In the genomic region with DNA sequence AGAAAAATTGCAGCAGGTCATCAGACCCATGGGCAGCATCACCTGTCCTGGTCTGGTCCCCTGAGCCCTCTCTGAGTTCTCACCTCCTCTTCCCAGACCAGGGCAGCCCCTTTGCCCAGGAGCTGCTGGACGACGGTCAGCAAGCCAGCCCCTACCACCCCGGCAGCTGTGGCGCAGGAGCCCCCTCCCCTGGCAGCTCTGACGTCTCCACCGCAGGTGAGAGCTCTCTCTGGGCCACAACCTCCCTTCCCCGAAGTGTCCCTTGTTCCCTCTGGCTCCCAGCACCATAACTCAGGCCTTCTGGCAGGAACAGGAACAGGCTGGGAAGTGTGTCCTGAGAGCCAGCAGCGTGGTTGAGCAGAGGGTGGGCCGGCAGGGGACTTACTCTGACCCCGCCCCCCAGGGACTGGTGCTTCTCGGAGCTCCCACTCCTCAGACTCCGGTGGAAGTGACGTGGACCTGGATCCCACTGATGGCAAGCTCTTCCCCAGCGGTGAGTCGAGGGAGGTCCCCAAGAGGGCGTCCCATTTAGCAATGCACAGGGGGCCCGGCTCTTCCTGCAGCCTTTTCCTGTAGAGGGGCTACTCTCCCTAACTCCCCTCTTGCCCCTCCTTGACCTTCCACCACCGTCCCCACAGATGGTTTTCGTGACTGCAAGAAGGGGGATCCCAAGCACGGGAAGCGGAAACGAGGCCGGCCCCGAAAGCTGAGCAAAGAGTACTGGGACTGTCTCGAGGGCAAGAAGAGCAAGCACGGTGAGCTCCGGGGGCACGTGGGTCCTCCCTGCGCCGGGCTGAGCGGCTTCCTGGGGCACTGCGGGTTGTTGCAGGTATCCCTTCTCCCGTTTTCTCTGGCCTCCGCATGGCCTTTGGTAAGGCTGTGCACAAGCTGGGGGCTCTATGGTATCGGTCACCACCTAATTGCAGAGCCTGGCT, we compare ENCODE assay signal across 1 cellular context.
TF ChIP-seq lines count a peak whose summit lies in the region.

No MANE protein-coding gene starts in this region.

TF ChIP-seq in HepG2, 621 proteins besides CTCF, POLR2A, EP300 and RAD21:
- TF ChIP-seq ZNF775 (CRISPR knock-in tag; IDR thresholded peaks at IDR 0.05; ENCODE audit: borderline replicate concordance), result no peak
- TF ChIP-seq, protein P1, sequence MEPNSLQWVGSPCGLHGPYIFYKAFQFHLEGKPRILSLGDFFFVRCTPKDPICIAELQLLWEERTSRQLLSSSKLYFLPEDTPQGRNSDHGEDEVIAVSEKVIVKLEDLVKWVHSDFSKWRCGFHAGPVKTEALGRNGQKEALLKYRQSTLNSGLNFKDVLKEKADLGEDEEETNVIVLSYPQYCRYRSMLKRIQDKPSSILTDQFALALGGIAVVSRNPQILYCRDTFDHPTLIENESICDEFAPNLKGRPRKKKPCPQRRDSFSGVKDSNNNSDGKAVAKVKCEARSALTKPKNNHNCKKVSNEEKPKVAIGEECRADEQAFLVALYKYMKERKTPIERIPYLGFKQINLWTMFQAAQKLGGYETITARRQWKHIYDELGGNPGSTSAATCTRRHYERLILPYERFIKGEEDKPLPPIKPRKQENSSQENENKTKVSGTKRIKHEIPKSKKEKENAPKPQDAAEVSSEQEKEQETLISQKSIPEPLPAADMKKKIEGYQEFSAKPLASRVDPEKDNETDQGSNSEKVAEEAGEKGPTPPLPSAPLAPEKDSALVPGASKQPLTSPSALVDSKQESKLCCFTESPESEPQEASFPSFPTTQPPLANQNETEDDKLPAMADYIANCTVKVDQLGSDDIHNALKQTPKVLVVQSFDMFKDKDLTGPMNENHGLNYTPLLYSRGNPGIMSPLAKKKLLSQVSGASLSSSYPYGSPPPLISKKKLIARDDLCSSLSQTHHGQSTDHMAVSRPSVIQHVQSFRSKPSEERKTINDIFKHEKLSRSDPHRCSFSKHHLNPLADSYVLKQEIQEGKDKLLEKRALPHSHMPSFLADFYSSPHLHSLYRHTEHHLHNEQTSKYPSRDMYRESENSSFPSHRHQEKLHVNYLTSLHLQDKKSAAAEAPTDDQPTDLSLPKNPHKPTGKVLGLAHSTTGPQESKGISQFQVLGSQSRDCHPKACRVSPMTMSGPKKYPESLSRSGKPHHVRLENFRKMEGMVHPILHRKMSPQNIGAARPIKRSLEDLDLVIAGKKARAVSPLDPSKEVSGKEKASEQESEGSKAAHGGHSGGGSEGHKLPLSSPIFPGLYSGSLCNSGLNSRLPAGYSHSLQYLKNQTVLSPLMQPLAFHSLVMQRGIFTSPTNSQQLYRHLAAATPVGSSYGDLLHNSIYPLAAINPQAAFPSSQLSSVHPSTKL (CRISPR knock-in tag; IDR thresholded peaks at IDR 0.05), result no peak
- no peak for TF ChIP-seq ZNF12 (CRISPR knock-in tag; IDR thresholded peaks at IDR 0.05)
- TF ChIP-seq ZNF44 (CRISPR knock-in tag; IDR thresholded peaks at IDR 0.05), result no peak
- TF ChIP-seq, protein P2, sequence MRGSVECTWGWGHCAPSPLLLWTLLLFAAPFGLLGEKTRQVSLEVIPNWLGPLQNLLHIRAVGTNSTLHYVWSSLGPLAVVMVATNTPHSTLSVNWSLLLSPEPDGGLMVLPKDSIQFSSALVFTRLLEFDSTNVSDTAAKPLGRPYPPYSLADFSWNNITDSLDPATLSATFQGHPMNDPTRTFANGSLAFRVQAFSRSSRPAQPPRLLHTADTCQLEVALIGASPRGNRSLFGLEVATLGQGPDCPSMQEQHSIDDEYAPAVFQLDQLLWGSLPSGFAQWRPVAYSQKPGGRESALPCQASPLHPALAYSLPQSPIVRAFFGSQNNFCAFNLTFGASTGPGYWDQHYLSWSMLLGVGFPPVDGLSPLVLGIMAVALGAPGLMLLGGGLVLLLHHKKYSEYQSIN (CRISPR knock-in tag; IDR thresholded peaks at IDR 0.05; ENCODE audit: borderline replicate concordance), result no peak
- no peak for TF ChIP-seq RFXAP (CRISPR knock-in tag; IDR thresholded peaks at IDR 0.05; ENCODE audit: borderline replicate concordance)
- no peak for TF ChIP-seq ZMYM4 (CRISPR knock-in tag; IDR thresholded peaks at IDR 0.05)
- TF ChIP-seq ZNF709 (CRISPR knock-in tag; IDR thresholded peaks at IDR 0.05), result no peak
- TF ChIP-seq, protein P3, sequence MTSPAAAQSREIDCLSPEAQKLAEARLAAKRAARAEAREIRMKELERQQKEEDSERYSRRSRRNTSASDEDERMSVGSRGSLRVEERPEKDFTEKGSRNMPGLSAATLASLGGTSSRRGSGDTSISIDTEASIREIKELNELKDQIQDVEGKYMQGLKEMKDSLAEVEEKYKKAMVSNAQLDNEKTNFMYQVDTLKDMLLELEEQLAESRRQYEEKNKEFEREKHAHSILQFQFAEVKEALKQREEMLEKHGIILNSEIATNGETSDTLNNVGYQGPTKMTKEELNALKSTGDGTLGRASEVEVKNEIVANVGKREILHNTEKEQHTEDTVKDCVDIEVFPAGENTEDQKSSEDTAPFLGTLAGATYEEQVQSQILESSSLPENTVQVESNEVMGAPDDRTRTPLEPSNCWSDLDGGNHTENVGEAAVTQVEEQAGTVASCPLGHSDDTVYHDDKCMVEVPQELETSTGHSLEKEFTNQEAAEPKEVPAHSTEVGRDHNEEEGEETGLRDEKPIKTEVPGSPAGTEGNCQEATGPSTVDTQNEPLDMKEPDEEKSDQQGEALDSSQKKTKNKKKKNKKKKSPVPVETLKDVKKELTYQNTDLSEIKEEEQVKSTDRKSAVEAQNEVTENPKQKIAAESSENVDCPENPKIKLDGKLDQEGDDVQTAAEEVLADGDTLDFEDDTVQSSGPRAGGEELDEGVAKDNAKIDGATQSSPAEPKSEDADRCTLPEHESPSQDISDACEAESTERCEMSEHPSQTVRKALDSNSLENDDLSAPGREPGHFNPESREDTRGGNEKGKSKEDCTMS (CRISPR knock-in tag; conservative IDR thresholded peaks at IDR 0.05), result no peak
- TF ChIP-seq FOXK1 (CRISPR knock-in tag; IDR thresholded peaks at IDR 0.05; ENCODE audit: borderline replicate concordance, low read depth), result no peak
- TF ChIP-seq ZNF772 (CRISPR knock-in tag; IDR thresholded peaks at IDR 0.05), result no peak
- TF ChIP-seq SP1 (IDR thresholded peaks at IDR 0.05), result no peak
- TF ChIP-seq SP1 (CRISPR knock-in tag; IDR thresholded peaks at IDR 0.05), result no peak
- TF ChIP-seq, protein P4, sequence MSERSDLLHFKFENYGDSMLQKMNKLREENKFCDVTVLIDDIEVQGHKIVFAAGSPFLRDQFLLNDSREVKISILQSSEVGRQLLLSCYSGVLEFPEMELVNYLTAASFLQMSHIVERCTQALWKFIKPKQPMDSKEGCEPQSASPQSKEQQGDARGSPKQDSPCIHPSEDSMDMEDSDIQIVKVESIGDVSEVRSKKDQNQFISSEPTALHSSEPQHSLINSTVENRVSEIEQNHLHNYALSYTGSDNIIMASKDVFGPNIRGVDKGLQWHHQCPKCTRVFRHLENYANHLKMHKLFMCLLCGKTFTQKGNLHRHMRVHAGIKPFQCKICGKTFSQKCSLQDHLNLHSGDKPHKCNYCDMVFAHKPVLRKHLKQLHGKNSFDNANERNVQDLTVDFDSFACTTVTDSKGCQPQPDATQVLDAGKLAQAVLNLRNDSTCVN (CRISPR knock-in tag; IDR thresholded peaks at IDR 0.05; ENCODE audit: borderline replicate concordance), result no peak
- TF ChIP-seq MBNL3 (CRISPR knock-in tag; conservative IDR thresholded peaks at IDR 0.05), result no peak
- TF ChIP-seq, protein P5, sequence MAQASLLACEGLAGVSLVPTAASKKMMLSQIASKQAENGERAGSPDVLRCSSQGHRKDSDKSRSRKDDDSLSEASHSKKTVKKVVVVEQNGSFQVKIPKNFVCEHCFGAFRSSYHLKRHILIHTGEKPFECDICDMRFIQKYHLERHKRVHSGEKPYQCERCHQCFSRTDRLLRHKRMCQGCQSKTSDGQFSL (CRISPR knock-in tag; IDR thresholded peaks at IDR 0.05), result no peak
- TF ChIP-seq SATB2 (CRISPR knock-in tag; IDR thresholded peaks at IDR 0.05), result no peak
- TF ChIP-seq PCBP2 (optimal IDR thresholded peaks at IDR 0.05; ENCODE audit: low read depth, low read length, poor library complexity, severe bottlenecking), result no peak
- TF ChIP-seq RBM22 (optimal IDR thresholded peaks at IDR 0.05; ENCODE audit: low read length), result no peak
